Comparison of ENCODE assay signal across 31 cellular contexts in genomic region chr7:69244691-69245090, GRCh38.
"Had no signal": no experiment of that assay in that cellular context is flagged by ENCODE, and none has a peak within 500 bp of the region (broad histone marks: within the 10 kb centered on the region; RNA-seq: fewer than 3 reads in every experiment).

No MANE protein-coding gene starts in this region.

- H3K9ac ChIP-seq: KMS-11, SK-N-SH had no signal

- H2AFZ ChIP-seq: PC-9 had no signal

- H3K4me3 ChIP-seq: MG63, PC-9, SJSA1 had no signal

- H3K27me3 ChIP-seq: MG63, SJSA1 had no signal

- H3K9me2 ChIP-seq: SK-N-SH had no signal

- H3K9me3 ChIP-seq: MG63, SJSA1, SK-N-SH had no signal

- H3K4me1 ChIP-seq: SJSA1 had no signal

- H3K4me2 ChIP-seq: KMS-11, PC-9, SK-N-SH had no signal

- DNase-seq: Karpas-422, KBM-7, MG63, MV-4-11, NCI-H1092, NCI-H1105, NCI-H1417, NCI-H1436, NCI-H146, NCI-H1694, NCI-H187, NCI-H1930, NCI-H2029 treated with DMSO at 0.1 percent for 48 hours, NCI-H2081 treated with DMSO at 0.1 percent for 48 hours, NCI-H2107, NCI-H2171, NCI-H226, NCI-H446 treated with DMSO at 0.1 percent for 48 hours, NCI-H510A, NCI-H524, NCI-H526, NCI-H69, NCI-H748 treated with DMSO at 0.1 percent for 48 hours, NCI-H82, PC-9, Right ventricle myocardium superior, SHP77 treated with DMSO at 0.1 percent for 48 hours, SK-N-SH, SW 1271 had no signal

- H3K36me3 ChIP-seq: MG63, SJSA1 had no signal

- H3K27ac ChIP-seq: KMS-11, PC-9, SJSA1 had no signal
